ENCODE assay signal across 25 cellular contexts in genomic region chr7:33411000-33411399, GRCh38.
"Had no signal": no experiment of that assay in that cellular context is flagged by ENCODE, and none has a peak within 500 bp of the region (broad histone marks: within the 10 kb centered on the region; RNA-seq: fewer than 3 reads in every experiment).

No MANE protein-coding gene starts in this region.

- H3K36me3 ChIP-seq: ovary, thyroid gland, transverse colon, upper lobe of left lung, vagina had no signal

- H3K4me1 ChIP-seq: stomach, testis, thyroid gland, transverse colon, upper lobe of left lung, vagina had no signal

- DNase-seq: hypothalamus; immature natural killer cell; kidney; left colon; left ventricle myocardium inferior; mesendoderm; naive B cell; natural killer cell; ovary; right cardiac atrium; stimulated activated CD4-positive, alpha-beta T cell treated with anti-CD3 and anti-CD28 coated beads, Interleukin-12 subunit alpha, Interleukin-12 subunit beta, amount 100 ng/mL, for 4 hours; stimulated activated CD4-positive, alpha-beta T cell treated with anti-CD3 and anti-CD28 coated beads, Interleukin-15, amount 100 ng/mL, for 24 hours; stimulated activated CD4-positive, alpha-beta T cell treated with anti-CD3 and anti-CD28 coated beads, Interleukin-2, amount 100 ng/mL, for 24 hours; stimulated activated CD4-positive, alpha-beta T cell treated with anti-CD3 and anti-CD28 coated beads, Interleukin-4, amount 100 ng/mL, for 1 hour; stimulated activated naive B cell treated with anti-CD40 and anti-IgM and Interleukin-4, amounts not matched to agents 10 μg/mL and 1 μg/mL and 100 μg/mL, for 72 hours; stimulated activated naive CD8-positive, alpha-beta T cell treated with anti-CD3 and anti-CD28 coated beads, Interleukin-15, Interleukin-2, amounts not matched to agents 100 U/mL and 50 U/mL, for 24 hours; stomach; testis; thyroid gland; transverse colon; upper lobe of left lung had no signal

- H3K4me3 ChIP-seq: left ventricle myocardium inferior, lung, ovary, skin epidermis, stomach, testis, thyroid gland, transverse colon, upper lobe of left lung, vagina had no signal

- H3K27me3 ChIP-seq: ovary, stomach, testis, thyroid gland, transverse colon, upper lobe of left lung, vagina had no signal

- H3K27ac ChIP-seq: left ventricle myocardium inferior, ovary, skin epidermis, stomach, testis, thyroid gland, transverse colon, upper lobe of left lung, vagina had no signal

- ATAC-seq: left colon; natural killer cell; right cardiac atrium; sciatic nerve; stimulated activated naive B cell treated with anti-CD40 and anti-IgM and Interleukin-4, amounts not matched to agents 10 μg/mL and 1 μg/mL and 100 μg/mL, for 72 hours; stimulated activated naive CD8-positive, alpha-beta T cell treated with anti-CD3 and anti-CD28 coated beads, Interleukin-15, Interleukin-2, amounts not matched to agents 100 U/mL and 50 U/mL, for 24 hours had no signal

- H3K9me3 ChIP-seq: ovary, testis, thyroid gland had no signal
